2 cellular contexts compared by ENCODE assay signal in the genomic region with DNA sequence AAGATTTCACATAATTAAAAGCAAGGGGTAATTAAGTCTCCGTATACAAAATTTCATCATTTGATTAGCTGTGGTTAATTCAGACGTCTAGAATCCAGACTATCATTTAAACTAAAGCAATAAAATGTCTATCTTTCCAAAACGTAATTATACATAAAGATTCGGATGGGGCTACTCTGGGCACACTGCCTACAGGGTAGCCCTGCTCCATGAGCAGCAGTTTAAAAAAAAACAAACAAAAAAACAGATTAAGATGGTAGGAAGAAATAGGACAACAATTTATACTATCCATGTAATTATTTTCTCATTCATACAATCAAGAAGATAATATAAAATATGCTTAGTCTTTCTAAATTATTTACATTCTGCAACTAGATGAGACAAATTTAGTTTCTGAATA.
TF ChIP-seq lines count a peak whose summit lies in the region.

No MANE protein-coding gene starts in this region.

TF ChIP-seq in SK-N-SH, 30 proteins besides CTCF, POLR2A, EP300 and RAD21 (continued from another document):
- TF ChIP-seq MAX (IDR thresholded peaks at IDR 0.05; ENCODE audit: low read depth) (no peak), FOXJ3 (CRISPR knock-in tag; IDR thresholded peaks at IDR 0.05) (no peak), FOSL2 (IDR thresholded peaks at IDR 0.05; ENCODE audit: borderline replicate concordance, low read depth) (no peak)
- TF ChIP-seq, protein P1, sequence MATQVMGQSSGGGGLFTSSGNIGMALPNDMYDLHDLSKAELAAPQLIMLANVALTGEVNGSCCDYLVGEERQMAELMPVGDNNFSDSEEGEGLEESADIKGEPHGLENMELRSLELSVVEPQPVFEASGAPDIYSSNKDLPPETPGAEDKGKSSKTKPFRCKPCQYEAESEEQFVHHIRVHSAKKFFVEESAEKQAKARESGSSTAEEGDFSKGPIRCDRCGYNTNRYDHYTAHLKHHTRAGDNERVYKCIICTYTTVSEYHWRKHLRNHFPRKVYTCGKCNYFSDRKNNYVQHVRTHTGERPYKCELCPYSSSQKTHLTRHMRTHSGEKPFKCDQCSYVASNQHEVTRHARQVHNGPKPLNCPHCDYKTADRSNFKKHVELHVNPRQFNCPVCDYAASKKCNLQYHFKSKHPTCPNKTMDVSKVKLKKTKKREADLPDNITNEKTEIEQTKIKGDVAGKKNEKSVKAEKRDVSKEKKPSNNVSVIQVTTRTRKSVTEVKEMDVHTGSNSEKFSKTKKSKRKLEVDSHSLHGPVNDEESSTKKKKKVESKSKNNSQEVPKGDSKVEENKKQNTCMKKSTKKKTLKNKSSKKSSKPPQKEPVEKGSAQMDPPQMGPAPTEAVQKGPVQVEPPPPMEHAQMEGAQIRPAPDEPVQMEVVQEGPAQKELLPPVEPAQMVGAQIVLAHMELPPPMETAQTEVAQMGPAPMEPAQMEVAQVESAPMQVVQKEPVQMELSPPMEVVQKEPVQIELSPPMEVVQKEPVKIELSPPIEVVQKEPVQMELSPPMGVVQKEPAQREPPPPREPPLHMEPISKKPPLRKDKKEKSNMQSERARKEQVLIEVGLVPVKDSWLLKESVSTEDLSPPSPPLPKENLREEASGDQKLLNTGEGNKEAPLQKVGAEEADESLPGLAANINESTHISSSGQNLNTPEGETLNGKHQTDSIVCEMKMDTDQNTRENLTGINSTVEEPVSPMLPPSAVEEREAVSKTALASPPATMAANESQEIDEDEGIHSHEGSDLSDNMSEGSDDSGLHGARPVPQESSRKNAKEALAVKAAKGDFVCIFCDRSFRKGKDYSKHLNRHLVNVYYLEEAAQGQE (IDR thresholded peaks at IDR 0.05; ENCODE audit: low read depth, low read length): no peak
TF ChIP-seq in SK-N-SH: peak in this region for 0.

TF ChIP-seq in SK-N-SH treated with all-trans-retinoic acid at 6 μM for 48 hours, 23 proteins besides CTCF, POLR2A, EP300 and RAD21 (continued from another document):
- TF ChIP-seq PATZ1 (CRISPR knock-in tag; IDR thresholded peaks at IDR 0.05; ENCODE audit: borderline replicate concordance) (no peak), SNAI2 (CRISPR knock-in tag; IDR thresholded peaks at IDR 0.05) (no peak), RARB (CRISPR knock-in tag; IDR thresholded peaks at IDR 0.05) (no peak), GLIS3 (CRISPR knock-in tag; IDR thresholded peaks at IDR 0.05) (no peak), TCF4 (CRISPR knock-in tag; IDR thresholded peaks at IDR 0.05; ENCODE audit: borderline replicate concordance) (no peak), PPARA (CRISPR knock-in tag; IDR thresholded peaks at IDR 0.05; ENCODE audit: borderline replicate concordance) (no peak), ZNF565 (CRISPR knock-in tag; conservative IDR thresholded peaks at IDR 0.05; ENCODE audit: low read depth) (no peak), BACH2 (CRISPR knock-in tag; IDR thresholded peaks at IDR 0.05; ENCODE audit: borderline replicate concordance) (no peak), OSR1 (CRISPR knock-in tag; IDR thresholded peaks at IDR 0.05) (no peak), ZNF8 (CRISPR knock-in tag; IDR thresholded peaks at IDR 0.05) (no peak)
